Comparison of ENCODE assay signal across 1 cellular context in the genomic region with DNA sequence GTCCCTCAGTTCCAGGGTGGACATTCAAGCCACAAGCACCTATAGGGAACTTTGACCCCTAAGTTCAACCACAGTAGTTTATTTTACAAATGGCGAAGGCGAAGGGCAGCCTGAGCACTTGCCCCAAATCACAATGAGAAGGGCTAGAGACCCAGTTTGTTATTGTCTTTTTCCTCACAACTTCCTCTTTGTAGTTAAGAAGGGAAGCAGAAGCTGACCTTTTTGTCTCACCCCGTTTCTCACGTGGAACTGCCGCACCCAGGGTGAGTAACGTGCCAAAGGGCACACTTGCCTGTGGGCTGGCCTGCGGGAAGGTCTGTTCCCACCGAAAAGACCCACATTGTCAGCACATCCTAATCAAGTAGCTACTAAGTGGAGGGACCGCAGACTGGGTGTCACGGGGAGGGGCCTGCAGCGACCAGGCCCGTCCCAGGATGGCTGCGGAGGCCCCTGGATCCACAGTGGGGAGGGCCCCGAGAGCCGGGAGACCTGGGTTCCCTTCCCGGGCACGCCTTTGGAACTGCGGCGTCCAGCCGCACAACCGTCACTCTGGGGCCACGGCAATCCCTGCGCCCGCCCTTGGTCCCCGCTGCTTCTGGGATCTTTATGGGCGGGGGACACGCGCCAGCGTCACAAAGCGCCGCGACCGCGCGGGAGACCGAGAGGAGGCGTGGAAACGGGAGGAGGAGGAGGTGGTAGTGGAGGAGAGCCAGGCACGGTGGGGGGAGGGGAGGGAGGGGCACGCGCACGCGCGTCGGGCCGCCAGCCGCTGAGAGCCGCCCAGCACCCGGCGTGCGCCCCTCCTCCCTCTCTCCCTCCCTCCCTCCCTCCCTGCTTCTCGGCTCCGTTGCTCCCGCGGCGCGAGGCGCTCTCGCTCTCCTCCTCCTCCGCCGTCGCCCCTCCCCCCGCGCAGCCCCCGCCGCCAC.
TF ChIP-seq lines count a peak whose summit lies in the region.

A gene with protein sequence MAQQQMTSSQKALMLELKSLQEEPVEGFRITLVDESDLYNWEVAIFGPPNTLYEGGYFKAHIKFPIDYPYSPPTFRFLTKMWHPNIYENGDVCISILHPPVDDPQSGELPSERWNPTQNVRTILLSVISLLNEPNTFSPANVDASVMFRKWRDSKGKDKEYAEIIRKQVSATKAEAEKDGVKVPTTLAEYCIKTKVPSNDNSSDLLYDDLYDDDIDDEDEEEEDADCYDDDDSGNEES (plus strand): TSS at position 834 of the 926 bp plus-strand sequence. CDS start 598 bp downstream, outside the sequence.

TF ChIP-seq in HEK293, 187 proteins besides CTCF, POLR2A, EP300 and RAD21 (continued from another document and continues in another):
- TF ChIP-seq, protein P1, sequence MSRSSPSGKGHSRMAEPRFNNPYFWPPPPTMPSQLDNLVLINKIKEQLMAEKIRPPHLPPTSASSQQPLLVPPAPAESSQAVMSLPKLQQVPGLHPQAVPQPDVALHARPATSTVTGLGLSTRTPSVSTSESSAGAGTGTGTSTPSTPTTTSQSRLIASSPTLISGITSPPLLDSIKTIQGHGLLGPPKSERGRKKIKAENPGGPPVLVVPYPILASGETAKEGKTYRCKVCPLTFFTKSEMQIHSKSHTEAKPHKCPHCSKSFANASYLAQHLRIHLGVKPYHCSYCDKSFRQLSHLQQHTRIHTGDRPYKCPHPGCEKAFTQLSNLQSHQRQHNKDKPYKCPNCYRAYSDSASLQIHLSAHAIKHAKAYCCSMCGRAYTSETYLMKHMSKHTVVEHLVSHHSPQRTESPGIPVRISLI (tag by site-specific recombination; IDR thresholded peaks at IDR 0.05): no peak
- TF ChIP-seq, protein P2, sequence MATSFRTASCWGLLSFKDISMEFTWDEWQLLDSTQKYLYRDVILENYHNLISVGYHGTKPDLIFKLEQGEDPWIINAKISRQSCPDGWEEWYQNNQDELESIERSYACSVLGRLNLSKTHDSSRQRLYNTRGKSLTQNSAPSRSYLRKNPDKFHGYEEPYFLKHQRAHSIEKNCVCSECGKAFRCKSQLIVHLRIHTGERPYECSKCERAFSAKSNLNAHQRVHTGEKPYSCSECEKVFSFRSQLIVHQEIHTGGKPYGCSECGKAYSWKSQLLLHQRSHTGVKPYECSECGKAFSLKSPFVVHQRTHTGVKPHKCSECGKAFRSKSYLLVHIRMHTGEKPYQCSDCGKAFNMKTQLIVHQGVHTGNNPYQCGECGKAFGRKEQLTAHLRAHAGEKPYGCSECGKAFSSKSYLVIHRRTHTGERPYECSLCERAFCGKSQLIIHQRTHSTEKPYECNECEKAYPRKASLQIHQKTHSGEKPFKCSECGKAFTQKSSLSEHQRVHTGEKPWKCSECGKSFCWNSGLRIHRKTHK (tag by site-specific recombination; IDR thresholded peaks at IDR 0.05): no peak
- no peak for TF ChIP-seq SCRT1 (tag by site-specific recombination; IDR thresholded peaks at IDR 0.05; ENCODE audit: borderline replicate concordance)
- TF ChIP-seq, protein P3, sequence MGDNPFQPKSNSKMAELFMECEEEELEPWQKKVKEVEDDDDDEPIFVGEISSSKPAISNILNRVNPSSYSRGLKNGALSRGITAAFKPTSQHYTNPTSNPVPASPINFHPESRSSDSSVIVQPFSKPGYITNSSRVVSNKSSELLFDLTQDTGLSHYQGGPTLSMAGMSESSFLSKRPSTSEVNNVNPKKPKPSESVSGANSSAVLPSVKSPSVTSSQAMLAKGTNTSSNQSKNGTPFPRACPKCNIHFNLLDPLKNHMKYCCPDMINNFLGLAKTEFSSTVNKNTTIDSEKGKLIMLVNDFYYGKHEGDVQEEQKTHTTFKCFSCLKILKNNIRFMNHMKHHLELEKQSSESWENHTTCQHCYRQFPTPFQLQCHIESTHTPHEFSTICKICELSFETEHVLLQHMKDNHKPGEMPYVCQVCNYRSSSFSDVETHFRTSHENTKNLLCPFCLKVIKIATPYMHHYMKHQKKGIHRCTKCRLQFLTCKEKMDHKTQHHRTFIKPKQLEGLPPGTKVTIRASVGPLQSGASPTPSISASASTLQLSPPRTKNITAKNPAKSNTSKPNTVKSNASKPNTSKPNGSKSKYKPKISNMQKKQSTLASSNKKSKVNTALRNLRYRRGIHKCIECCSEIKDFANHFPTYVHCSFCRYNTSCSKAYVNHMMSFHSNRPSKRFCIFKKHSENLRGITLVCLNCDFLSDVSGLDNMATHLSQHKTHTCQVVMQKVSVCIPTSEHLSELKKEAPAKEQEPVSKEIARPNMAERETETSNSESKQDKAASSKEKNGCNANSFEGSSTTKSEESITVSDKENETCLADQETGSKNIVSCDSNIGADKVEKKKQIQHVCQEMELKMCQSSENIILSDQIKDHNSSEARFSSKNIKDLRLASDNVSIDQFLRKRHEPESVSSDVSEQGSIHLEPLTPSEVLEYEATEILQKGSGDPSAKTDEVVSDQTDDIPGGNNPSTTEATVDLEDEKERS (tag by site-specific recombination; IDR thresholded peaks at IDR 0.05): no peak
- no peak for TF ChIP-seq ZNF426 (tag by site-specific recombination; IDR thresholded peaks at IDR 0.05)
- TF ChIP-seq, protein P4, sequence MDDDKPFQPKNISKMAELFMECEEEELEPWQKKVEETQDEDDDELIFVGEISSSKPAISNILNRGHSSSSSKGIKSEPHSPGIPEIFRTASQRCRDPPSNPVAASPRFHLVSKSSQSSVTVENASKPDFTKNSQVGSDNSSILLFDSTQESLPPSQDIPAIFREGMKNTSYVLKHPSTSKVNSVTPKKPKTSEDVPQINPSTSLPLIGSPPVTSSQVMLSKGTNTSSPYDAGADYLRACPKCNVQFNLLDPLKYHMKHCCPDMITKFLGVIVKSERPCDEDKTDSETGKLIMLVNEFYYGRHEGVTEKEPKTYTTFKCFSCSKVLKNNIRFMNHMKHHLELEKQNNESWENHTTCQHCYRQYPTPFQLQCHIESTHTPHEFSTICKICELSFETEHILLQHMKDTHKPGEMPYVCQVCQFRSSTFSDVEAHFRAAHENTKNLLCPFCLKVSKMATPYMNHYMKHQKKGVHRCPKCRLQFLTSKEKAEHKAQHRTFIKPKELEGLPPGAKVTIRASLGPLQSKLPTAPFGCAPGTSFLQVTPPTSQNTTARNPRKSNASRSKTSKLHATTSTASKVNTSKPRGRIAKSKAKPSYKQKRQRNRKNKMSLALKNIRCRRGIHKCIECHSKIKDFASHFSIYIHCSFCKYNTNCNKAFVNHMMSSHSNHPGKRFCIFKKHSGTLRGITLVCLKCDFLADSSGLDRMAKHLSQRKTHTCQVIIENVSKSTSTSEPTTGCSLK (tag by site-specific recombination; IDR thresholded peaks at IDR 0.05): no peak
- peak; percentile 72 for TF ChIP-seq ZNF501 (tag by site-specific recombination; IDR thresholded peaks at IDR 0.05)
- TF ChIP-seq ZNF23 (tag by site-specific recombination; IDR thresholded peaks at IDR 0.05; ENCODE audit: borderline replicate concordance): no peak
- TF ChIP-seq, protein P5, sequence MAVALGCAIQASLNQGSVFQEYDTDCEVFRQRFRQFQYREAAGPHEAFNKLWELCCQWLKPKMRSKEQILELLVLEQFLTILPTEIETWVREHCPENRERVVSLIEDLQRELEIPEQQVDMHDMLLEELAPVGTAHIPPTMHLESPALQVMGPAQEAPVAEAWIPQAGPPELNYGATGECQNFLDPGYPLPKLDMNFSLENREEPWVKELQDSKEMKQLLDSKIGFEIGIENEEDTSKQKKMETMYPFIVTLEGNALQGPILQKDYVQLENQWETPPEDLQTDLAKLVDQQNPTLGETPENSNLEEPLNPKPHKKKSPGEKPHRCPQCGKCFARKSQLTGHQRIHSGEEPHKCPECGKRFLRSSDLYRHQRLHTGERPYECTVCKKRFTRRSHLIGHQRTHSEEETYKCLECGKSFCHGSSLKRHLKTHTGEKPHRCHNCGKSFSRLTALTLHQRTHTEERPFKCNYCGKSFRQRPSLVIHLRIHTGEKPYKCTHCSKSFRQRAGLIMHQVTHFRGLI (tag by site-specific recombination; IDR thresholded peaks at IDR 0.05): no peak
- TF ChIP-seq ZNF561 (tag by site-specific recombination; IDR thresholded peaks at IDR 0.05; ENCODE audit: borderline replicate concordance): peak; percentile 25; the same call in 1 of the 2 replicates
- TF ChIP-seq ZFP37 (tag by site-specific recombination; IDR thresholded peaks at IDR 0.05): no peak
- TF ChIP-seq ZBTB20 (tag by site-specific recombination; IDR thresholded peaks at IDR 0.05): peak; percentile 78
- TF ChIP-seq IKZF3 (tag by site-specific recombination; IDR thresholded peaks at IDR 0.05): peak; percentile 76
- peak; percentile 72 for TF ChIP-seq EGR2 (tag by site-specific recombination; IDR thresholded peaks at IDR 0.05; ENCODE audit: low read depth)
- TF ChIP-seq ZFP69B (tag by site-specific recombination; IDR thresholded peaks at IDR 0.05): 0 out of 2 replicates have a peak, but pooled peaks have one; percentile 21
- no peak for TF ChIP-seq ZNF623 (tag by site-specific recombination; IDR thresholded peaks at IDR 0.05)
- peak; percentile 86 for TF ChIP-seq HIC1 (tag by site-specific recombination; IDR thresholded peaks at IDR 0.05)
- no peak for TF ChIP-seq ZNF837 (tag by site-specific recombination; IDR thresholded peaks at IDR 0.05)
- no peak for TF ChIP-seq ZNF654 (tag by site-specific recombination; IDR thresholded peaks at IDR 0.05; ENCODE audit: low read depth)
- TF ChIP-seq ZNF529 (tag by site-specific recombination; IDR thresholded peaks at IDR 0.05; ENCODE audit: insufficient replicate concordance): no peak
- no peak for TF ChIP-seq ZNF433 (tag by site-specific recombination; IDR thresholded peaks at IDR 0.05; ENCODE audit: low read depth)
- TF ChIP-seq ZNF585B (tag by site-specific recombination; IDR thresholded peaks at IDR 0.05): 0 out of 2 replicates have a peak, but pooled peaks have one; percentile 4
- TF ChIP-seq BCL11A (tag by site-specific recombination; IDR thresholded peaks at IDR 0.05; ENCODE audit: low read depth): no peak
- no peak for TF ChIP-seq ZNF121 (tag by site-specific recombination; IDR thresholded peaks at IDR 0.05)
- TF ChIP-seq ZNF184 (tag by site-specific recombination; IDR thresholded peaks at IDR 0.05): no peak
- TF ChIP-seq KLF9 (tag by site-specific recombination; IDR thresholded peaks at IDR 0.05; ENCODE audit: low read depth): peak; percentile 76
- no peak for TF ChIP-seq ZNF416 (tag by site-specific recombination; IDR thresholded peaks at IDR 0.05)
- no peak for TF ChIP-seq TSHZ1 (tag by site-specific recombination; IDR thresholded peaks at IDR 0.05; ENCODE audit: borderline replicate concordance)
- no peak for TF ChIP-seq ZNF16 (tag by site-specific recombination; IDR thresholded peaks at IDR 0.05; ENCODE audit: low read depth)
- TF ChIP-seq ZNF600 (tag by site-specific recombination; IDR thresholded peaks at IDR 0.05): peak; percentile 41; the same call in 1 of the 2 replicates
- no peak for TF ChIP-seq SETDB1 (IDR thresholded peaks at IDR 0.05; ENCODE audit: insufficient read length, low read length)
- TF ChIP-seq, protein P6, sequence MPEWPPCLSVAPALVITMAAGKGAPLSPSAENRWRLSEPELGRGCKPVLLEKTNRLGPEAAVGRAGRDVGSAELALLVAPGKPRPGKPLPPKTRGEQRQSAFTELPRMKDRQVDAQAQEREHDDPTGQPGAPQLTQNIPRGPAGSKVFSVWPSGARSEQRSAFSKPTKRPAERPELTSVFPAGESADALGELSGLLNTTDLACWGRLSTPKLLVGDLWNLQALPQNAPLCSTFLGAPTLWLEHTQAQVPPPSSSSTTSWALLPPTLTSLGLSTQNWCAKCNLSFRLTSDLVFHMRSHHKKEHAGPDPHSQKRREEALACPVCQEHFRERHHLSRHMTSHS (tag by site-specific recombination; IDR thresholded peaks at IDR 0.05): no peak
- TF ChIP-seq ATF2 (tag by site-specific recombination; IDR thresholded peaks at IDR 0.05; ENCODE audit: low read depth): no peak
- no peak for TF ChIP-seq ZNF223 (tag by site-specific recombination; IDR thresholded peaks at IDR 0.05)
